ENCODE assay signal across 23 cellular contexts in genomic region chr18:66077066-66077465, GRCh38.
"Had no signal": no experiment of that assay in that cellular context is flagged by ENCODE, and none has a peak within 500 bp of the region (broad histone marks: within the 10 kb centered on the region; RNA-seq: fewer than 3 reads in every experiment).

No MANE protein-coding gene starts in this region.

- DNase-seq: islet precursor cell; left ventricle myocardium inferior; mesendoderm; naive thymus-derived CD4-positive, alpha-beta T cell; pancreas; posterior cingulate gyrus; retina; right cardiac atrium; small intestine; stimulated activated CD4-positive, alpha-beta T cell treated with anti-CD3 and anti-CD28 coated beads, Interleukin-1b, Interleukin-23, amount 100 ng/mL, for 48 hours; stimulated activated CD4-positive, alpha-beta T cell treated with anti-CD3 and anti-CD28 coated beads, Interleukin-2, amount 100 ng/mL, for 48 hours; stimulated activated naive B cell treated with anti-CD40 and anti-IgM and Interleukin-4, amounts not matched to agents 10 μg/mL and 1 μg/mL and 100 μg/mL, for 72 hours; stimulated activated naive CD8-positive, alpha-beta T cell treated with anti-CD3 and anti-CD28 coated beads, Interleukin-15, Interleukin-2, amounts not matched to agents 100 U/mL and 50 U/mL, for 24 hours; stomach; testis; thyroid gland; transverse colon; upper lobe of left lung had no signal

- H3K27ac ChIP-seq: left ventricle myocardium inferior, pancreas, prostate gland, stomach, testis, thyroid gland, transverse colon, upper lobe of left lung, vagina had no signal

- ATAC-seq: naive thymus-derived CD4-positive, alpha-beta T cell; natural killer cell treated with Interleukin-12 subunit alpha and Interleukin-12 subunit beta and Interleukin-15 and Interleukin-18, amount 100 ng/mL, for 72 hours; pancreas; right cardiac atrium; sciatic nerve; stimulated activated naive B cell treated with anti-CD40 and anti-IgM and Interleukin-4, amounts not matched to agents 10 μg/mL and 1 μg/mL and 100 μg/mL, for 72 hours; stimulated activated naive CD8-positive, alpha-beta T cell treated with anti-CD3 and anti-CD28 coated beads, Interleukin-15, Interleukin-2, amounts not matched to agents 100 U/mL and 50 U/mL, for 24 hours had no signal

- H3K27me3 ChIP-seq: pancreas, stomach, testis, thyroid gland, transverse colon, upper lobe of left lung, vagina had no signal

- H3K4me3 ChIP-seq: left ventricle myocardium inferior, lung, pancreas, prostate gland, stomach, testis, thyroid gland, transverse colon, upper lobe of left lung, vagina had no signal

- H3K36me3 ChIP-seq: left ventricle myocardium inferior, pancreas, prostate gland, stomach, thyroid gland, transverse colon, upper lobe of left lung, vagina had no signal

- H3K4me1 ChIP-seq: pancreas, prostate gland, stomach, testis, thyroid gland, transverse colon, upper lobe of left lung, vagina had no signal

- H3K9me3 ChIP-seq: pancreas, prostate gland, testis, thyroid gland, vagina had no signal
